Comparison of ENCODE assay signal across 1 cellular context in the genomic region with DNA sequence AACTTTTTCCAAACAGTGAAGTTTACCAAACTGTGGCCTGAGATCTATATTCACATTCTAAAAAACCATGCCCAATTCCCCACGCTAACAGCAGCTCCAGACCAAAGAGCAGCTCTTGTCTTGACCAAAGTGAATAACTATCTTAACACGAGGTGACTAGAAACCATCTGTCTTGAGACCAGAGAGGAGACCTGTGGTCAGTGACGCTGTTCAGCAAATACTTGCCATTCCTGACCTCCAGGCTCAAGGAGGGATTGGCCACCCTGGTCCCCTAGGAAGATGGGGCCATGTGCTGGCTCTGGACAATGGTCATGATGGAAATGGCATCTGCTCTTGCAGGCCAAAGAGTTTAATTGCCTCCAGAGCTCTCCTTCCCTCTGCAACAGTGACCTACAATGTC.
TF ChIP-seq lines count a peak whose summit lies in the region.

No MANE protein-coding gene starts in this region.

TF ChIP-seq in K562, 482 proteins besides CTCF, POLR2A, EP300 and RAD21 (continued from another document):
- TF ChIP-seq, protein P1, sequence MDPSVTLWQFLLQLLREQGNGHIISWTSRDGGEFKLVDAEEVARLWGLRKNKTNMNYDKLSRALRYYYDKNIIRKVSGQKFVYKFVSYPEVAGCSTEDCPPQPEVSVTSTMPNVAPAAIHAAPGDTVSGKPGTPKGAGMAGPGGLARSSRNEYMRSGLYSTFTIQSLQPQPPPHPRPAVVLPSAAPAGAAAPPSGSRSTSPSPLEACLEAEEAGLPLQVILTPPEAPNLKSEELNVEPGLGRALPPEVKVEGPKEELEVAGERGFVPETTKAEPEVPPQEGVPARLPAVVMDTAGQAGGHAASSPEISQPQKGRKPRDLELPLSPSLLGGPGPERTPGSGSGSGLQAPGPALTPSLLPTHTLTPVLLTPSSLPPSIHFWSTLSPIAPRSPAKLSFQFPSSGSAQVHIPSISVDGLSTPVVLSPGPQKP (CRISPR knock-in tag; IDR thresholded peaks at IDR 0.05): no peak
